10 cellular contexts compared by ENCODE assay signal in the genomic region with DNA sequence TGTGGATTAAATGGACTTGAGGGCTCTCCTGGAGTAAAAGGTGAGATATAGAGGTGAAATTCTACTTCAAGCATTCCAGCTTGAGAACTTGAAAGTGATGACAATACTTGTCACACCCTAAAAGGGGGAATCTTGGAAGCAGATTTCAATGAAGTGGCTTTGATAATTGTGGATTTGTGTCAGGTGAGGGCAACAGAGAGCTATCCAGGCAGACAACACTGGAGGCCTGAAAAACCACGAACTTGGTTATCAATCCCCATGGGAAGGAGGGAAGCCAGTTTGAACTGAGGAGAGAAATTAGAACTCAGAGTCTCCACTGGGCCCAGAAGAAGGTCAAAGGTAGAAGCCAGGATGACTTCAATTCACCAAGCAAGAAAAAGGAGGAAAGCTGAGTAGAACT.
DNase-seq lines count a peak whose midpoint lies in the region; ATAC-seq, FAIRE-seq and TF ChIP-seq lines count a peak whose summit lies in the region.
"Had no signal": no experiment of that assay in that cellular context is flagged by ENCODE, and none has a peak within 500 bp of the region (broad histone marks: within the 10 kb centered on the region; RNA-seq: fewer than 3 reads in every experiment).

No MANE protein-coding gene starts in this region.

- no peak overlapping the region for H3K4me2 ChIP-seq in MM.1S (ENCODE audit: low read depth, low read length)

- no peak for TF ChIP-seq POLR2A in adrenal gland (IDR thresholded peaks at IDR 0.05)

- no peak overlapping the region for H3K9ac ChIP-seq in MM.1S (ENCODE audit: low read length)

- H3K9me2 ChIP-seq in MM.1S (replicated peaks; ENCODE audit: insufficient read depth, low read length), result no peaks in the 10 kb centered on the region

- peak; percentile 15 for TF ChIP-seq CTCF in AG09319 (IDR thresholded peaks at IDR 0.05; ENCODE audit: low read depth, low read length)
- TF ChIP-seq CTCF in adrenal gland (IDR thresholded peaks at IDR 0.05), result peak in 5 of 6 experiments; percentile 15 to 47 (median 37)
- no peak for TF ChIP-seq CTCF in MM.1S (IDR thresholded peaks at IDR 0.05; ENCODE audit: low read length)

- H3K36me3 ChIP-seq in adrenal gland (replicated peaks in 1 of 2) (no peaks in the 10 kb centered on the region), MM.1S (replicated peaks; ENCODE audit: insufficient read depth, low read length) (no peaks in the 10 kb centered on the region)

- DNase-seq in AG09319 (ENCODE audit: extremely low read depth, low read depth) (no peak), HTR-8/SVneo (ENCODE audit: insufficient read length, low spot score) (peak; percentile 12), adrenal gland (peak in 2 of 7 donors; percentile 12 to 15), iris pigment epithelial cell (ENCODE audit: low read depth) (peak; percentile 27), MM.1S (no peak), cortex of kidney (lab: John Stamatoyannopoulos, UW) (no peak)
- DNase-seq: activated naive CD8-positive, alpha-beta T cell treated with anti-CD3 and anti-CD28 coated beads, Interleukin-2, amount 10 ng/mL, durations not matched to agents 7 days and 5 days; T-helper 17 cell had no signal

- 0 to 19% (median 15%) methylated on average over 1 of the region's 1 CpG for WGBS in adrenal gland, 4 donors

- ATAC-seq in GM18907 (IDR thresholded peaks at IDR 0.05; ENCODE audit: unreplicated experiment) (no peak), HG03159 (IDR thresholded peaks at IDR 0.05; ENCODE audit: unreplicated experiment) (no peak)
- ATAC-seq: T-helper 17 cell had no signal

- no peaks in the 10 kb centered on the region for H3F3A ChIP-seq in MM.1S (ENCODE audit: insufficient read depth, low read length)

- no peaks in the 10 kb centered on the region for H3K4me1 ChIP-seq in adrenal gland (replicated peaks in 1 of 2)
- H3K4me1 ChIP-seq in MM.1S (ENCODE audit: low read length), result no peaks in the 10 kb centered on the region

- no peaks in the 10 kb centered on the region for H4K20me1 ChIP-seq in MM.1S (ENCODE audit: insufficient read depth, low read length)

- H2AFZ ChIP-seq in MM.1S (ENCODE audit: low read length), result no peak overlapping the region

- no peaks in the 10 kb centered on the region for H3K79me2 ChIP-seq in MM.1S (ENCODE audit: low read length)

- FAIRE-seq in HTR-8/SVneo (lab: Jason Lieb, UNC), result no peak

- H3K9me3 ChIP-seq in adrenal gland (replicated peaks in 1 of 3) (no peaks in the 10 kb centered on the region), MM.1S (replicated peaks; ENCODE audit: insufficient read depth, low read length) (no peaks in the 10 kb centered on the region)

- H3K27me3 ChIP-seq in adrenal gland (no peaks in the 10 kb centered on the region), MM.1S (replicated peaks; ENCODE audit: insufficient read depth, low read length) (no peaks in the 10 kb centered on the region)

- intact Hi-C loops in adrenal gland (cut with DNase I), result no loop called here

- no peak overlapping the region for H3K27ac ChIP-seq in adrenal gland
- no peak overlapping the region for H3K27ac ChIP-seq in MM.1S (ENCODE audit: low read length)

- no peak overlapping the region for H3K4me3 ChIP-seq in adrenal gland
- no peak overlapping the region for H3K4me3 ChIP-seq in MM.1S (ENCODE audit: low read length)

Comparison
In these comparisons a context has a peak if more than half of its experiments do, and no peak if none do; other contexts are left out.
1. DNase-seq: peak in HTR-8/SVneo (single experiment) and iris pigment epithelial cell (single experiment); none in AG09319 (single experiment), MM.1S (single experiment) and cortex of kidney (single experiment).